In the genomic region with DNA sequence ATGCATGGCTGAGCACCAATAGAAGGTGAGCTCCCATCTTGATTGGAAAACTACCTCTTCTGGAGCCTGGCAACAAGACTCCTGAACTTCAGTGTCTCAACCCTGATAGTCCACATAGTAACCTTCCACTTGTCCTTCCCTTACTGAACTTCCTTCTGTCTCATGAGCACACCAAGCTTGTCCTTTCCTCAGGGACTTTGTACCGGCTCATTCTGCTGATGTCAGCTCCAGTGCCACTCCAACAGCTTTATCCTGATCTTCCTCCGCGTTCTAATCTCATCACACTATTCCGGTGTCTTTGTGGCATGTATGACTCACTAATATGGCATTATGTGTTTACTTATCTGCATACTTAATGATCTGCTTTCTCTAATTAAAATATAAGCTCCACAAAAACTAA, we compare ENCODE assay signal across 18 cellular contexts.
DNase-seq lines count a peak whose midpoint lies in the region; ATAC-seq, FAIRE-seq and TF ChIP-seq lines count a peak whose summit lies in the region.
"Had no signal": no experiment of that assay in that cellular context is flagged by ENCODE, and none has a peak within 500 bp of the region (broad histone marks: within the 10 kb centered on the region; RNA-seq: fewer than 3 reads in every experiment).

No MANE protein-coding gene starts in this region.

- no peak for FAIRE-seq in HepG2 (lab: Jason Lieb, UNC)
- FAIRE-seq: GM12892 had no signal

- CTCF ChIA-PET in HepG2 (lab: Yijun Ruan, JAX; ENCODE audit: low intra/inter-chr PET ratio, low total read pairs) = no interaction called here
- CTCF ChIA-PET in GM10248 (lab: Yijun Ruan, JAX) = interaction anchor here (1.0 to 1.4 kb wide), 2 partner anchors 11 to 17 kb away, joined by 3 to 4 read pairs; no protein-coding TSS in a partner anchor

- no peak overlapping the region for H2AFZ ChIP-seq in HepG2 (ENCODE audit: low read length)

- intact Hi-C loops in HepG2 (cut with micrococcal nuclease; ENCODE audit: unreplicated experiment) (no loop called here), right lobe of liver (cut with DNase I) (no loop called here)

- no peak overlapping the region for H3K4me3 ChIP-seq in HepG2 (replicated peaks in 1 of 3; ENCODE audit: insufficient read depth in 1 of 3, low read depth in 2 of 3, low read length in 3 of 3)
- no peak overlapping the region for H3K4me3 ChIP-seq in right lobe of liver
- no peak overlapping the region for H3K4me3 ChIP-seq in upper lobe of left lung
- H3K4me3 ChIP-seq: SJCRH30 had no signal

- TF ChIP-seq POLR2A in HepG2 (IDR thresholded peaks at IDR 0.05; ENCODE audit: insufficient read depth in 1 of 2, low read depth in 2 of 2, low read length in 2 of 2) (no peak), right lobe of liver (IDR thresholded peaks at IDR 0.05) (no peak), upper lobe of left lung (IDR thresholded peaks at IDR 0.05) (no peak)

- TF ChIP-seq EP300 in HepG2 (IDR thresholded peaks at IDR 0.05; ENCODE audit: low read depth in 2 of 2, low read length in 2 of 2) = no peak
- TF ChIP-seq EP300 in HepG2 (CRISPR knock-in tag; IDR thresholded peaks at IDR 0.05; ENCODE audit: borderline replicate concordance) = no peak
- no peak for TF ChIP-seq EP300 in upper lobe of left lung (IDR thresholded peaks at IDR 0.05)

- H3K4me2 ChIP-seq in HepG2 (ENCODE audit: low read depth, low read length) = no peak overlapping the region

- H3K36me3 ChIP-seq in HepG2 (replicated peaks in 1 of 2; ENCODE audit: control insufficient read depth in 1 of 2, insufficient read depth in 2 of 2, low read length in 2 of 2) = no peaks in the 10 kb centered on the region
- H3K36me3 ChIP-seq in right lobe of liver = no peaks in the 10 kb centered on the region
- no peaks in the 10 kb centered on the region for H3K36me3 ChIP-seq in upper lobe of left lung
- H3K36me3 ChIP-seq: SJCRH30 had no signal

- H3K9me3 ChIP-seq in HepG2 (ENCODE audit: low read length) = no peaks in the 10 kb centered on the region
- H3K9me3 ChIP-seq in right lobe of liver = no peaks in the 10 kb centered on the region
- no peaks in the 10 kb centered on the region for H3K9me3 ChIP-seq in upper lobe of left lung
- H3K9me3 ChIP-seq: SJCRH30 had no signal

- H4K20me1 ChIP-seq in HepG2 (ENCODE audit: insufficient read depth, low read length) = no peaks in the 10 kb centered on the region

- DNase-seq in HepG2 (ENCODE audit: low spot score) = no peak
- no peak for DNase-seq in right lobe of liver
- peak; percentile 11 for DNase-seq in SW480 (ENCODE audit: low spot score)
- peak; percentile 55 for DNase-seq in mucosa of gallbladder (ENCODE audit: low spot score)
- no peak for DNase-seq in GM10248 (ENCODE audit: extremely low spot score)
- no peak for DNase-seq in upper lobe of left lung
- no peak for DNase-seq in NK-92 (lab: John Stamatoyannopoulos, UW; ENCODE audit: unreplicated experiment)
- DNase-seq: ACHN, COR-L47, DND-41, GDM1, GOT3, NCI-H1694 treated with DMSO at 0.1 percent for 48 hours, NCI-H2107, NCI-H345, NCI-H526, SJCRH30 had no signal

- WGBS in HepG2 (ENCODE audit: low lambda C conversion rate) = 26% methylated on average over 4 of the region's 4 CpGs
- 31% methylated on average over 4 of the region's 4 CpGs for WGBS in right lobe of liver (ENCODE audit: insufficient coverage, low coverage, low lambda C conversion rate, missing lambda C conversion rate)
- WGBS in upper lobe of left lung, 2 donors = 83 to 88% methylated on average over 4 of the region's 4 CpGs

- ATAC-seq in HepG2 (no peak), right lobe of liver (no peak), upper lobe of left lung (ENCODE audit: low FRiP score in 2 of 2) (no peak)

- H3K9ac ChIP-seq in HepG2 (ENCODE audit: insufficient read depth, low read depth, low read length) = no peak overlapping the region

- in situ Hi-C loops in HepG2 (cut with HindIII; ENCODE audit: extremely low pct_ligation_motif_present, low pct_unique_long_range_greater_than_20kb) = no loop called here

- H3K4me1 ChIP-seq in HepG2 (ENCODE audit: insufficient read depth, low read length) (no peaks in the 10 kb centered on the region), right lobe of liver (no peaks in the 10 kb centered on the region), upper lobe of left lung (no peaks in the 10 kb centered on the region)
- H3K4me1 ChIP-seq: SJCRH30 had no signal

- no TSS peak for BruUV-seq in HepG2 (replicated peaks; lab: Mats Ljungman, UMichigan)

- H3K27ac ChIP-seq in HepG2 (ENCODE audit: extremely low read length, insufficient read depth, low read length) = no peak overlapping the region
- no peak overlapping the region for H3K27ac ChIP-seq in right lobe of liver
- no peak overlapping the region for H3K27ac ChIP-seq in upper lobe of left lung
- H3K27ac ChIP-seq: SJCRH30 had no signal

- H3K79me2 ChIP-seq in HepG2 (ENCODE audit: insufficient read depth, low read length) = no peaks in the 10 kb centered on the region

- POLR2A ChIA-PET in HepG2 (lab: Yijun Ruan, JAX) = no interaction called here
- POLR2A ChIA-PET in GM10248 (lab: Yijun Ruan, JAX) = no interaction called here

- no peak for TF ChIP-seq RAD21 in HepG2 (CRISPR knock-in tag; IDR thresholded peaks at IDR 0.05)

- no peak for TF ChIP-seq CTCF in HepG2 (CRISPR knock-in tag; IDR thresholded peaks at IDR 0.05)
- no peak for TF ChIP-seq CTCF in right lobe of liver (IDR thresholded peaks at IDR 0.05)
- no peak for TF ChIP-seq CTCF in GM10248 (IDR thresholded peaks at IDR 0.05; ENCODE audit: control extremely low read depth, extremely low read depth, low read depth, missing control alignments)
- TF ChIP-seq CTCF in upper lobe of left lung (IDR thresholded peaks at IDR 0.05) = no peak

- H3K27me3 ChIP-seq in HepG2 (ENCODE audit: control insufficient read depth in 1 of 2, insufficient read depth in 2 of 2, low read length in 2 of 2) (no peaks in the 10 kb centered on the region; a peak in 1 of 5 replicates), right lobe of liver (no peaks in the 10 kb centered on the region), upper lobe of left lung (no peaks in the 10 kb centered on the region)

TF ChIP-seq in HepG2, 621 proteins besides CTCF, POLR2A, EP300 and RAD21:
- TF ChIP-seq MAFK (conservative IDR thresholded peaks at IDR 0.05 in 1 of 2, IDR thresholded peaks at IDR 0.05 in 1 of 2; ENCODE audit: low read length in 2 of 2) = peak; percentile 75 to 78
- peak; percentile 55 for TF ChIP-seq MAFF (IDR thresholded peaks at IDR 0.05; ENCODE audit: low read depth, low read length)
- no peak for TF ChIP-seq FOXA1 (IDR thresholded peaks at IDR 0.05)
- no peak for TF ChIP-seq FOXA1 (CRISPR knock-in tag; IDR thresholded peaks at IDR 0.05)
- TF ChIP-seq JARID2 (CRISPR knock-in tag; IDR thresholded peaks at IDR 0.05; ENCODE audit: insufficient replicate concordance) = no peak
- no peak for TF ChIP-seq IRF9 (CRISPR knock-in tag; IDR thresholded peaks at IDR 0.05; ENCODE audit: borderline replicate concordance)
- TF ChIP-seq NR1H2 (CRISPR knock-in tag; IDR thresholded peaks at IDR 0.05; ENCODE audit: borderline replicate concordance, low read depth) = no peak
TF ChIP-seq in HepG2: peak in this region for 2.

Comparison
In these comparisons a context has a peak if more than half of its experiments do, and no peak if none do; other contexts are left out.
1. DNase-seq: peak in SW480 (single experiment) and mucosa of gallbladder (single experiment); none in HepG2 (single experiment), right lobe of liver (0 of 3), GM10248 (single experiment), upper lobe of left lung (0 of 2) and NK-92 (single experiment).